ENCODE assay signal across 1 cellular context in genomic region chr17:44014437-44015172, GRCh38.
TF ChIP-seq lines count a peak whose summit lies in the region.

TSS of gene TMEM101 (minus strand) at chr17:44014963. CDS start at chr17:44014952, 11 bp downstream.

TF ChIP-seq in GM12878, 131 proteins besides CTCF, POLR2A, EP300 and RAD21 (continued from another document):
- no peak for TF ChIP-seq PBX3 (IDR thresholded peaks at IDR 0.05; ENCODE audit: insufficient replicate concordance, low read depth, low read length)
- TF ChIP-seq NKRF (conservative IDR thresholded peaks at IDR 0.05): peak; percentile 51
- no peak for TF ChIP-seq FOS (IDR thresholded peaks at IDR 0.05; ENCODE audit: borderline replicate concordance, extremely low read depth, insufficient read length)
